8 cellular contexts compared by ENCODE assay signal in genomic region chr17:77453613-77454559, GRCh38.
DNase-seq lines count a peak whose midpoint lies in the region; TF ChIP-seq lines count a peak whose summit lies in the region.

No MANE protein-coding gene starts in this region.

- H3K27me3 ChIP-seq in esophagus squamous epithelium: no peaks in the 10 kb centered on the region

- peaks cover 60 to 100% (median 80%) of the 10 kb centered on the region in 3 donors for H3K4me1 ChIP-seq in esophagus squamous epithelium

- no peak for DNase-seq in HFFc6
- peak; percentile 56 for DNase-seq in UCSD-AML1 (lab: John Stamatoyannopoulos, UW; ENCODE audit: unreplicated experiment)
- no peak for DNase-seq in esophagus squamous epithelium (lab: John Stamatoyannopoulos, UW)
- DNase-seq in stimulated activated CD8-positive, alpha-beta memory T cell treated with anti-CD3 and anti-CD28 coated beads, Interleukin-4, amount 100 ng/mL, for 48 hours: peak; percentile 70
- no peak for DNase-seq in NCI-H345 (lab: John Stamatoyannopoulos, UW)
- no peak for DNase-seq in COLO829 (ENCODE audit: low spot score)
- DNase-seq in mesenteric fat pad (ENCODE audit: low spot score): no peak
- DNase-seq in DMS79 (lab: John Stamatoyannopoulos, UW): no peak

- intact Hi-C loops in esophagus squamous epithelium (cut with DNase I): no loop called here

- TF ChIP-seq POLR2A in esophagus squamous epithelium (IDR thresholded peaks at IDR 0.05): peak in 1 of 4 donors; percentile 10

- H3K27ac ChIP-seq in esophagus squamous epithelium: peak overlapping the region; percentile 84 to 94 (median 91)

- H3K27me3 Mint-ChIP-seq in HFFc6 (ENCODE audit: insufficient read depth): peaks cover 24% of the 10 kb centered on the region

- no peaks in the 10 kb centered on the region for H3K9me3 Mint-ChIP-seq in HFFc6

- no peaks in the 10 kb centered on the region for H3K9me3 ChIP-seq in esophagus squamous epithelium

- peaks cover 67% of the 10 kb centered on the region for H3K4me1 Mint-ChIP-seq in HFFc6 (ENCODE audit: low read depth)

- H3K36me3 ChIP-seq in esophagus squamous epithelium: no peaks in the 10 kb centered on the region

- H3K27ac Mint-ChIP-seq in HFFc6: peak overlapping the region; percentile 90; the same call in 1 of the 2 replicates

- TF ChIP-seq CTCF in HFFc6 (IDR thresholded peaks at IDR 0.05): no peak
- no peak for TF ChIP-seq CTCF in esophagus squamous epithelium (IDR thresholded peaks at IDR 0.05)

- no peak overlapping the region for H3K4me3 Mint-ChIP-seq in HFFc6

- 33 to 34% methylated on average over 3 to 10 of the region's 29 CpGs for WGBS in esophagus squamous epithelium, 2 donors

- H3K36me3 Mint-ChIP-seq in HFFc6 (ENCODE audit: low read depth): peaks cover 5% of the 10 kb centered on the region

- peak overlapping the region; percentile 15 to 67 (median 45) for H3K4me3 ChIP-seq in esophagus squamous epithelium

Comparison
In these comparisons a context has a peak if more than half of its experiments do, and no peak if none do; other contexts are left out.
1. DNase-seq: peak in UCSD-AML1 (single experiment) and stimulated activated CD8-positive, alpha-beta memory T cell treated with anti-CD3 and anti-CD28 coated beads, Interleukin-4, amount 100 ng/mL, for 48 hours (single experiment); none in HFFc6 (single experiment), esophagus squamous epithelium (single experiment), NCI-H345 (single experiment), COLO829 (single experiment), mesenteric fat pad (single experiment) and DMS79 (single experiment).